Comparison of ENCODE assay signal across 8 cellular contexts in genomic region chr1:112700290-112701226, GRCh38. TPM values are rescaled to one million over a fixed set of nuclear protein-coding genes. Genes with fewer than 3 reads are reported as not detected.
DNase-seq lines count a peak whose midpoint lies in the region; ATAC-seq and TF ChIP-seq lines count a peak whose summit lies in the region.

No MANE protein-coding gene starts in this region.

- peaks cover 60% of the 10 kb centered on the region for H3K4me1 Mint-ChIP-seq in activated CD4-positive, alpha-beta T cell treated with anti-CD3 and anti-CD28 coated beads for 36 hours

- peaks cover 19% of the 10 kb centered on the region for H3K36me3 Mint-ChIP-seq in activated CD4-positive, alpha-beta T cell treated with anti-CD3 and anti-CD28 coated beads for 36 hours (ENCODE audit: low read depth)

- TF ChIP-seq CTCF in GM12864 (IDR thresholded peaks at IDR 0.05; ENCODE audit: low read depth, low read length, missing control alignments) = no peak
- no peak for TF ChIP-seq CTCF in coronary artery (IDR thresholded peaks at IDR 0.05)

- intact Hi-C loops in activated CD4-positive, alpha-beta T cell treated with anti-CD3 and anti-CD28 coated beads for 36 hours (cut with DNase I, micrococcal nuclease) = no loop called here

- no peak overlapping the region for H3K4me3 Mint-ChIP-seq in activated CD4-positive, alpha-beta T cell treated with anti-CD3 and anti-CD28 coated beads for 36 hours

- CTCF ChIA-PET in activated CD4-positive, alpha-beta T cell treated with anti-CD3 and anti-CD28 coated beads for 36 hours (lab: Charles Lee) = interaction anchor here (0.6 to 1.2 kb wide), 6 partner anchors 10 to 133 kb away, joined by 3 to 5 read pairs (median 3); partner anchors contain the start of genes MOV10 and PPM1J

- H3K9me3 Mint-ChIP-seq in activated CD4-positive, alpha-beta T cell treated with anti-CD3 and anti-CD28 coated beads for 36 hours (ENCODE audit: low read depth) = no peaks in the 10 kb centered on the region

- H3K4me3 ChIP-seq in GM12864 (ENCODE audit: low read depth, low read length) = no peak overlapping the region
- peak overlapping the region; percentile 43 for H3K4me3 ChIP-seq in coronary artery

- ATAC-seq in HG02981 (IDR thresholded peaks at IDR 0.05; ENCODE audit: unreplicated experiment) (peak; percentile 44), left lobe of liver (peak; percentile 49)
- no peak for ATAC-seq in activated CD4-positive, alpha-beta T cell treated with anti-CD3 and anti-CD28 coated beads for 36 hours

- H3K27me3 Mint-ChIP-seq in activated CD4-positive, alpha-beta T cell treated with anti-CD3 and anti-CD28 coated beads for 36 hours = no peaks in the 10 kb centered on the region

- POLR2A ChIA-PET in activated CD4-positive, alpha-beta T cell treated with anti-CD3 and anti-CD28 coated beads for 36 hours (lab: Charles Lee) = interaction anchor here (1.2 kb wide), 1 partner anchor 26 kb away, joined by 4 read pairs; the partner anchor contains the start of gene MOV10

- DNase-seq in GM12864 (ENCODE audit: low read depth) (peak; percentile 50), NCI-H226 (peak; percentile 88), coronary artery (ENCODE audit: low spot score) (peak; percentile 96), left lobe of liver (ENCODE audit: low spot score) (peak; percentile 88), germinal center (ENCODE audit: low spot score) (no peak)
- DNase-seq in activated CD4-positive, alpha-beta T cell treated with anti-CD3 and anti-CD28 coated beads for 36 hours = peak; percentile 86
- DNase-seq in stimulated activated CD4-positive, alpha-beta T cell treated with anti-CD3 and anti-CD28 coated beads, Interleukin-4, amount 100 ng/mL, for 1 hour = peak; percentile 59

- peak overlapping the region; percentile 59 to 99 for H3K27ac ChIP-seq in coronary artery

- peak overlapping the region; percentile 87 for H3K27ac Mint-ChIP-seq in activated CD4-positive, alpha-beta T cell treated with anti-CD3 and anti-CD28 coated beads for 36 hours

RNA-seq across cellular contexts. Expression of gene RHOC, which starts 6.4 kb away (rescaled TPM):
- 10 to 100 TPM; 32.8 to 45.7 TPM for total RNA-seq in activated CD4-positive, alpha-beta T cell treated with anti-CD3 and anti-CD28 coated beads for 36 hours
- 55.3 TPM for total RNA-seq in left lobe of liver

RNA-seq across cellular contexts. Expression of gene PPM1J, which starts 14.6 kb away (rescaled TPM):
- total RNA-seq in activated CD4-positive, alpha-beta T cell treated with anti-CD3 and anti-CD28 coated beads for 36 hours = under 1 TPM; 0.75 to 0.88 TPM
- total RNA-seq in left lobe of liver = 0.33 TPM

RNA-seq across cellular contexts. Expression of gene MOV10, which starts 26.1 kb away (rescaled TPM):
- 10 to 100 TPM; 80.3 to 87.5 TPM for total RNA-seq in activated CD4-positive, alpha-beta T cell treated with anti-CD3 and anti-CD28 coated beads for 36 hours
- total RNA-seq in left lobe of liver = 44.3 TPM
